Comparison of ENCODE assay signal across 19 cellular contexts in genomic region chr4:144562019-144562740, GRCh38.
DNase-seq lines count a peak whose midpoint lies in the region; ATAC-seq, FAIRE-seq and TF ChIP-seq lines count a peak whose summit lies in the region.
"Had no signal": no experiment of that assay in that cellular context is flagged by ENCODE, and none has a peak within 500 bp of the region (broad histone marks: within the 10 kb centered on the region; RNA-seq: fewer than 3 reads in every experiment).

No MANE protein-coding gene starts in this region.

- no peak for FAIRE-seq in HepG2 (lab: Jason Lieb, UNC)
- FAIRE-seq: G401.6, urothelium cell line had no signal

- in situ Hi-C loops in ACHN (cut with HindIII; ENCODE audit: low pct_ligation_motif_present, low pct_unique_long_range_greater_than_20kb, low sequenced_read_pairs) = no loop called here
- in situ Hi-C loops in HepG2 (cut with HindIII; ENCODE audit: extremely low pct_ligation_motif_present, low pct_unique_long_range_greater_than_20kb) = no loop called here

- H3K4me2 ChIP-seq in HepG2 (ENCODE audit: low read depth, low read length) = no peak overlapping the region

- no peaks in the 10 kb centered on the region for H3K36me3 ChIP-seq in HepG2 (replicated peaks in 1 of 2; ENCODE audit: control insufficient read depth in 1 of 2, insufficient read depth in 2 of 2, low read length in 2 of 2)
- H3K36me3 ChIP-seq: ascending aorta had no signal

- POLR2A ChIA-PET in HepG2 (lab: Yijun Ruan, JAX) = no interaction called here

- DNase-seq in ACHN (peak; percentile 18), HK-2 (ENCODE audit: unreplicated experiment) (peak; percentile 4), dermis microvascular lymphatic vessel endothelial cell (ENCODE audit: low read depth in 2 of 2) (peak; percentile 84 to 89), HepG2 (ENCODE audit: low spot score) (no peak), NCI-H345 treated with DMSO at 0.1 percent for 48 hours (lab: John Stamatoyannopoulos, UW; ENCODE audit: unreplicated experiment) (no peak)
- no peak for DNase-seq in activated CD4-positive, CD25-positive, alpha-beta regulatory T cell (lab: John Stamatoyannopoulos, UW)
- DNase-seq in central memory CD4-positive, alpha-beta T cell = no peak
- DNase-seq: activated T-cell treated with anti-CD3 and anti-CD28 coated beads, Interleukin-2, amount 50 U/mL, for 4 hours; AML-193; naive thymus-derived CD8-positive, alpha-beta T cell; NCI-H1048; NCI-H510A; SIG-M5 had no signal

- intact Hi-C loops in HepG2 (cut with micrococcal nuclease; ENCODE audit: unreplicated experiment) = no loop called here

- no peak for TF ChIP-seq CTCF in HepG2 (CRISPR knock-in tag; IDR thresholded peaks at IDR 0.05)

- no peaks in the 10 kb centered on the region for H3K4me1 ChIP-seq in HepG2 (ENCODE audit: insufficient read depth, low read length)

- no peak overlapping the region for H3K4me3 ChIP-seq in HepG2 (replicated peaks in 1 of 3; ENCODE audit: insufficient read depth in 1 of 3, low read depth in 2 of 3, low read length in 3 of 3)
- H3K4me3 ChIP-seq: ascending aorta had no signal

- no TSS peak for BruUV-seq in HepG2 (replicated peaks; lab: Mats Ljungman, UMichigan)

- no peaks in the 10 kb centered on the region for H3K27me3 ChIP-seq in HepG2 (ENCODE audit: control insufficient read depth in 1 of 2, insufficient read depth in 2 of 2, low read length in 2 of 2)
- H3K27me3 ChIP-seq: ascending aorta had no signal

- TF ChIP-seq EP300 in HepG2 (IDR thresholded peaks at IDR 0.05; ENCODE audit: low read depth in 2 of 2, low read length in 2 of 2) = no peak
- TF ChIP-seq EP300 in HepG2 (CRISPR knock-in tag; IDR thresholded peaks at IDR 0.05; ENCODE audit: borderline replicate concordance) = no peak

- H3K9ac ChIP-seq in HepG2 (ENCODE audit: insufficient read depth, low read depth, low read length) = no peak overlapping the region

- TF ChIP-seq POLR2A in HepG2 (IDR thresholded peaks at IDR 0.05; ENCODE audit: insufficient read depth in 1 of 2, low read depth in 2 of 2, low read length in 2 of 2) = no peak

- H2AFZ ChIP-seq in HepG2 (ENCODE audit: low read length) = no peak overlapping the region

- no peaks in the 10 kb centered on the region for H3K79me2 ChIP-seq in HepG2 (ENCODE audit: insufficient read depth, low read length)

- H3K9me3 ChIP-seq in HepG2 (ENCODE audit: low read length) = no peaks in the 10 kb centered on the region
- H3K9me3 ChIP-seq: ascending aorta had no signal

- no peak for TF ChIP-seq RAD21 in HepG2 (CRISPR knock-in tag; IDR thresholded peaks at IDR 0.05)

- 10% methylated on average over 9 of the region's 10 CpGs for WGBS in HepG2 (ENCODE audit: low lambda C conversion rate)

- ATAC-seq in HepG2 = peak; percentile 57; the same call in 2 of the 3 replicates
- no peak for ATAC-seq in HG02763 (IDR thresholded peaks at IDR 0.05; ENCODE audit: unreplicated experiment)
- ATAC-seq: activated CD4-positive, CD25-positive, alpha-beta regulatory T cell treated with anti-CD3 and anti-CD28 coated beads, Interleukin-2, amount 50 U/mL, for 24 hours; activated T-cell treated with anti-CD3 and anti-CD28 coated beads, Interleukin-2, amount 50 U/mL, for 4 hours; naive thymus-derived CD8-positive, alpha-beta T cell had no signal

- CTCF ChIA-PET in HepG2 (lab: Yijun Ruan, JAX; ENCODE audit: low intra/inter-chr PET ratio, low total read pairs) = no interaction called here

- H4K20me1 ChIP-seq in HepG2 (ENCODE audit: insufficient read depth, low read length) = no peaks in the 10 kb centered on the region

- no peak overlapping the region for H3K27ac ChIP-seq in HepG2 (ENCODE audit: extremely low read length, insufficient read depth, low read length)
- H3K27ac ChIP-seq: ascending aorta, HL-60 had no signal

TF ChIP-seq in HepG2, 621 proteins besides CTCF, POLR2A, EP300 and RAD21 (continues in another document):
- no peak for TF ChIP-seq SMYD3 (CRISPR knock-in tag; IDR thresholded peaks at IDR 0.05)
- TF ChIP-seq ZNF879 (CRISPR knock-in tag; IDR thresholded peaks at IDR 0.05) = no peak
- TF ChIP-seq, protein P1, sequence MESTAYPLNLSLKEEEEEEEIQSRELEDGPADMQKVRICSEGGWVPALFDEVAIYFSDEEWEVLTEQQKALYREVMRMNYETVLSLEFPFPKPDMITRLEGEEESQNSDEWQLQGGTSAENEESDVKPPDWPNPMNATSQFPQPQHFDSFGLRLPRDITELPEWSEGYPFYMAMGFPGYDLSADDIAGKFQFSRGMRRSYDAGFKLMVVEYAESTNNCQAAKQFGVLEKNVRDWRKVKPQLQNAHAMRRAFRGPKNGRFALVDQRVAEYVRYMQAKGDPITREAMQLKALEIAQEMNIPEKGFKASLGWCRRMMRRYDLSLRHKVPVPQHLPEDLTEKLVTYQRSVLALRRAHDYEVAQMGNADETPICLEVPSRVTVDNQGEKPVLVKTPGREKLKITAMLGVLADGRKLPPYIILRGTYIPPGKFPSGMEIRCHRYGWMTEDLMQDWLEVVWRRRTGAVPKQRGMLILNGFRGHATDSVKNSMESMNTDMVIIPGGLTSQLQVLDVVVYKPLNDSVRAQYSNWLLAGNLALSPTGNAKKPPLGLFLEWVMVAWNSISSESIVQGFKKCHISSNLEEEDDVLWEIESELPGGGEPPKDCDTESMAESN (CRISPR knock-in tag; conservative IDR thresholded peaks at IDR 0.05) = no peak
- TF ChIP-seq, protein P2, sequence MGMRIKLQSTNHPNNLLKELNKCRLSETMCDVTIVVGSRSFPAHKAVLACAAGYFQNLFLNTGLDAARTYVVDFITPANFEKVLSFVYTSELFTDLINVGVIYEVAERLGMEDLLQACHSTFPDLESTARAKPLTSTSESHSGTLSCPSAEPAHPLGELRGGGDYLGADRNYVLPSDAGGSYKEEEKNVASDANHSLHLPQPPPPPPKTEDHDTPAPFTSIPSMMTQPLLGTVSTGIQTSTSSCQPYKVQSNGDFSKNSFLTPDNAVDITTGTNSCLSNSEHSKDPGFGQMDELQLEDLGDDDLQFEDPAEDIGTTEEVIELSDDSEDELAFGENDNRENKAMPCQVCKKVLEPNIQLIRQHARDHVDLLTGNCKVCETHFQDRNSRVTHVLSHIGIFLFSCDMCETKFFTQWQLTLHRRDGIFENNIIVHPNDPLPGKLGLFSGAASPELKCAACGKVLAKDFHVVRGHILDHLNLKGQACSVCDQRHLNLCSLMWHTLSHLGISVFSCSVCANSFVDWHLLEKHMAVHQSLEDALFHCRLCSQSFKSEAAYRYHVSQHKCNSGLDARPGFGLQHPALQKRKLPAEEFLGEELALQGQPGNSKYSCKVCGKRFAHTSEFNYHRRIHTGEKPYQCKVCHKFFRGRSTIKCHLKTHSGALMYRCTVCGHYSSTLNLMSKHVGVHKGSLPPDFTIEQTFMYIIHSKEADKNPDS (CRISPR knock-in tag; IDR thresholded peaks at IDR 0.05) = no peak
- no peak for TF ChIP-seq ZNF607 (CRISPR knock-in tag; IDR thresholded peaks at IDR 0.05; ENCODE audit: borderline replicate concordance)
- TF ChIP-seq KLF9 (CRISPR knock-in tag; IDR thresholded peaks at IDR 0.05; ENCODE audit: low read depth) = no peak
- no peak for TF ChIP-seq SRSF1 (optimal IDR thresholded peaks at IDR 0.05; ENCODE audit: low read depth, low read length)
- no peak for TF ChIP-seq NFE2L1 (CRISPR knock-in tag; IDR thresholded peaks at IDR 0.05; ENCODE audit: borderline replicate concordance)
- no peak for TF ChIP-seq ARID3A (IDR thresholded peaks at IDR 0.05; ENCODE audit: low read depth, low read length)
- TF ChIP-seq SRSF4 (IDR thresholded peaks at IDR 0.05; ENCODE audit: low read depth, low read length, poor library complexity, severe bottlenecking) = no peak
- TF ChIP-seq ZNF784 (CRISPR knock-in tag; IDR thresholded peaks at IDR 0.05; ENCODE audit: borderline replicate concordance) = no peak
- TF ChIP-seq SIN3B (IDR thresholded peaks at IDR 0.05; ENCODE audit: low read length) = no peak
- no peak for TF ChIP-seq U2AF1 (optimal IDR thresholded peaks at IDR 0.05; ENCODE audit: low read depth, low read length)
- no peak for TF ChIP-seq ZNF34 (CRISPR knock-in tag; IDR thresholded peaks at IDR 0.05; ENCODE audit: borderline replicate concordance)
- TF ChIP-seq XBP1 (CRISPR knock-in tag; IDR thresholded peaks at IDR 0.05) = no peak

Comparison
In these comparisons a context has a peak if more than half of its experiments do, and no peak if none do; other contexts are left out.
1. DNase-seq: peak in ACHN (single experiment), HK-2 (single experiment) and dermis microvascular lymphatic vessel endothelial cell (2 of 2); none in HepG2 (single experiment), activated CD4-positive, CD25-positive, alpha-beta regulatory T cell (0 of 4), NCI-H345 treated with DMSO at 0.1 percent for 48 hours (single experiment) and central memory CD4-positive, alpha-beta T cell (single experiment).